18 cellular contexts compared by ENCODE assay signal in genomic region chr10:53162856-53163255, GRCh38.
"Had no signal": no experiment of that assay in that cellular context is flagged by ENCODE, and none has a peak within 500 bp of the region (broad histone marks: within the 10 kb centered on the region; RNA-seq: fewer than 3 reads in every experiment).

No MANE protein-coding gene starts in this region.

- H3K4me1 ChIP-seq: gastrocnemius medialis, left lung, lower lobe of right lung, tibial nerve, upper lobe of left lung had no signal

- DNase-seq: dorsolateral prefrontal cortex; effector CD4-positive, alpha-beta T cell; gastrocnemius medialis; head of caudate nucleus; left lung; lower lobe of right lung; naive thymus-derived CD8-positive, alpha-beta T cell; nephron progenitor cell; occipital lobe; ovary; retina; stimulated activated CD4-positive, alpha-beta T cell treated with anti-CD3 and anti-CD28 coated beads, Interleukin-15, amount 100 ng/mL, for 24 hours; stimulated activated CD4-positive, alpha-beta T cell treated with anti-CD3 and anti-CD28 coated beads, Interleukin-2, amount 100 ng/mL, for 48 hours; stimulated activated naive B cell treated with anti-CD40 and anti-IgM and Interleukin-4, amounts not matched to agents 10 μg/mL and 1 μg/mL and 100 μg/mL, for 72 hours; upper lobe of left lung had no signal

- H3K36me3 ChIP-seq: gastrocnemius medialis, left lung, lower lobe of right lung, ovary, thoracic aorta, tibial nerve, upper lobe of left lung had no signal

- H3K27me3 ChIP-seq: dorsolateral prefrontal cortex, gastrocnemius medialis, left lung, ovary, tibial nerve, upper lobe of left lung had no signal

- H3K27ac ChIP-seq: dorsolateral prefrontal cortex, gastrocnemius medialis, left lung, lower lobe of right lung, ovary, skin epidermis, thoracic aorta, tibial nerve, upper lobe of left lung had no signal

- ATAC-seq: gastrocnemius medialis; left lung; lower lobe of right lung; naive thymus-derived CD8-positive, alpha-beta T cell; stimulated activated naive B cell treated with anti-CD40 and anti-IgM and Interleukin-4, amounts not matched to agents 10 μg/mL and 1 μg/mL and 100 μg/mL, for 72 hours had no signal

- H3K9me3 ChIP-seq: gastrocnemius medialis, left lung, lower lobe of right lung, ovary, thoracic aorta, tibial nerve, upper lobe of left lung had no signal

- H3K4me3 ChIP-seq: dorsolateral prefrontal cortex, gastrocnemius medialis, left lung, lower lobe of right lung, ovary, skin epidermis, thoracic aorta, tibial nerve, upper lobe of left lung had no signal
